In genomic region chr5:55104966-55105701, GRCh38 we compare ENCODE assay signal across 26 cellular contexts. TPM values are rescaled to one million over a fixed set of nuclear protein-coding genes. Genes with fewer than 3 reads are reported as not detected.
A peak's percentile ranks its signal among the peaks of the same experiment; 100 is the strongest.
DNase-seq lines count a peak whose midpoint lies in the region; ATAC-seq and TF ChIP-seq lines count a peak whose summit lies in the region.
"Had no signal": no experiment of that assay in that cellular context is flagged by ENCODE, and none has a peak within 500 bp of the region (broad histone marks: within the 10 kb centered on the region; RNA-seq: fewer than 3 reads in every experiment).

No MANE protein-coding gene starts in this region.

- H3K27me3 Mint-ChIP-seq in activated T-cell treated with anti-CD3 and anti-CD28 coated beads, Interleukin-2, amount 50 U/mL, for 72 hours (ENCODE audit: low read depth) = peaks cover 20% of the 10 kb centered on the region
- H3K27me3 Mint-ChIP-seq in activated CD8-positive, alpha-beta T cell treated with anti-CD3 and anti-CD28 coated beads, Interleukin-2, amount 10 ng/mL, durations not matched to agents 7 days and 5 days (ENCODE audit: low read depth) = peaks cover 2% of the 10 kb centered on the region
- H3K27me3 Mint-ChIP-seq in natural killer cell treated with Interleukin-12 subunit alpha and Interleukin-12 subunit beta and Interleukin-15 and Interleukin-18, amount 100 ng/mL, for 72 hours = no peaks in the 10 kb centered on the region
- no peaks in the 10 kb centered on the region for H3K27me3 Mint-ChIP-seq in glutamatergic neuron (ENCODE audit: unreplicated experiment)
- H3K27me3 Mint-ChIP-seq: activated naive CD8-positive, alpha-beta T cell had no signal

- in situ Hi-C loops in KBM-7 (cut with MboI; ENCODE audit: low pct_unique_long_range_greater_than_20kb, low sequenced_read_pairs) = no loop called here

- DNase-seq in activated T-cell treated with anti-CD3 and anti-CD28 coated beads, Interleukin-2, amount 50 U/mL, for 72 hours = no peak
- no peak for DNase-seq in activated T-cell treated with anti-CD3 and anti-CD28 coated beads, Interleukin-2, amount 50 U/mL, for 1 hour
- peak; percentile 10 for DNase-seq in KBM-7
- peak; percentile 36 for DNase-seq in activated CD8-positive, alpha-beta T cell treated with anti-CD3 and anti-CD28 coated beads, Interleukin-2, amount 10 ng/mL, durations not matched to agents 7 days and 5 days
- DNase-seq in natural killer cell treated with Interleukin-12 subunit alpha and Interleukin-12 subunit beta and Interleukin-15 and Interleukin-18, amount 100 ng/mL, for 72 hours (ENCODE audit: low spot score) = no peak
- DNase-seq in hypothalamus (lab: John Stamatoyannopoulos, UW) = no peak
- no peak for DNase-seq in glutamatergic neuron
- DNase-seq in HPDE6-E6E7 (ENCODE audit: extremely low spot score) = no peak
- DNase-seq: activated CD8-positive, alpha-beta memory T cell treated with anti-CD3 and anti-CD28 coated beads, Interleukin-2, amount 50 U/mL, for 48 hours; body of pancreas; GOT3; head of caudate nucleus; KG1; left lung; NCI-H1930; NCI-H226; NCI-H82; Peyer's patch; T-helper 9 cell had no signal

- POLR2A ChIA-PET in activated CD8-positive, alpha-beta T cell treated with anti-CD3 and anti-CD28 coated beads, Interleukin-2, amount 10 ng/mL, durations not matched to agents 7 days and 5 days (lab: Charles Lee) = interaction anchor here (0.8 to 2.5 kb wide), 4 partner anchors 29 to 194 kb away, joined by 3 to 5 read pairs (median 4); no protein-coding TSS in a partner anchor

- peaks cover 43% of the 10 kb centered on the region for H3K4me1 Mint-ChIP-seq in activated T-cell treated with anti-CD3 and anti-CD28 coated beads, Interleukin-2, amount 50 U/mL, for 72 hours (ENCODE audit: low read depth)
- H3K4me1 Mint-ChIP-seq in activated CD8-positive, alpha-beta T cell treated with anti-CD3 and anti-CD28 coated beads, Interleukin-2, amount 10 ng/mL, durations not matched to agents 7 days and 5 days (ENCODE audit: low read depth) = peaks cover 72% of the 10 kb centered on the region
- H3K4me1 Mint-ChIP-seq in natural killer cell treated with Interleukin-12 subunit alpha and Interleukin-12 subunit beta and Interleukin-15 and Interleukin-18, amount 100 ng/mL, for 72 hours (ENCODE audit: low read depth in 2 of 2) = peaks cover 62 to 65% of the 10 kb centered on the region in 2 donors
- no peaks in the 10 kb centered on the region for H3K4me1 Mint-ChIP-seq in glutamatergic neuron (ENCODE audit: low read depth, unreplicated experiment)

- H3K4me3 Mint-ChIP-seq in activated T-cell treated with anti-CD3 and anti-CD28 coated beads, Interleukin-2, amount 50 U/mL, for 72 hours = peak overlapping the region in 1 of 2 donors; percentile 60
- peak overlapping the region; percentile 84 for H3K4me3 Mint-ChIP-seq in activated CD8-positive, alpha-beta T cell treated with anti-CD3 and anti-CD28 coated beads, Interleukin-2, amount 10 ng/mL, durations not matched to agents 7 days and 5 days
- peak overlapping the region; percentile 91 for H3K4me3 Mint-ChIP-seq in natural killer cell treated with Interleukin-12 subunit alpha and Interleukin-12 subunit beta and Interleukin-15 and Interleukin-18, amount 100 ng/mL, for 72 hours
- no peak overlapping the region for H3K4me3 Mint-ChIP-seq in glutamatergic neuron (ENCODE audit: unreplicated experiment)
- H3K4me3 Mint-ChIP-seq: mesothelial cell of epicardium; neural crest cell; stimulated activated memory B cell treated with anti-CD40 and anti-IgM and Interleukin-4, amounts not matched to agents 10 μg/mL and 1 μg/mL and 100 μg/mL, for 72 hours had no signal

- no peak for ATAC-seq in activated T-cell treated with anti-CD3 and anti-CD28 coated beads, Interleukin-2, amount 50 U/mL, for 72 hours (replicated peaks in 1 of 2)
- no peak for ATAC-seq in activated CD8-positive, alpha-beta T cell treated with anti-CD3 and anti-CD28 coated beads, Interleukin-2, amount 10 ng/mL, durations not matched to agents 7 days and 5 days
- no peak for ATAC-seq in natural killer cell treated with Interleukin-12 subunit alpha and Interleukin-12 subunit beta and Interleukin-15 and Interleukin-18, amount 100 ng/mL, for 72 hours
- ATAC-seq: activated CD4-positive, CD25-positive, alpha-beta regulatory T cell treated with anti-CD3 and anti-CD28 coated beads, Interleukin-2, amount 50 U/mL, for 24 hours; body of pancreas; left lung; stimulated activated memory B cell treated with anti-CD40 and anti-IgM and Interleukin-4, amounts not matched to agents 10 μg/mL and 1 μg/mL and 100 μg/mL, for 72 hours had no signal

- TF ChIP-seq CTCF in glutamatergic neuron (IDR thresholded peaks at IDR 0.05; ENCODE audit: partially characterized antibody, unreplicated experiment) = no peak

- H3K27ac Mint-ChIP-seq in activated T-cell treated with anti-CD3 and anti-CD28 coated beads, Interleukin-2, amount 50 U/mL, for 72 hours = peak overlapping the region; percentile 58
- H3K27ac Mint-ChIP-seq in activated CD8-positive, alpha-beta T cell treated with anti-CD3 and anti-CD28 coated beads, Interleukin-2, amount 10 ng/mL, durations not matched to agents 7 days and 5 days = peak overlapping the region; percentile 86
- H3K27ac Mint-ChIP-seq in natural killer cell treated with Interleukin-12 subunit alpha and Interleukin-12 subunit beta and Interleukin-15 and Interleukin-18, amount 100 ng/mL, for 72 hours = peak overlapping the region; percentile 81 to 99
- no peak overlapping the region for H3K27ac Mint-ChIP-seq in glutamatergic neuron (ENCODE audit: unreplicated experiment)
- H3K27ac Mint-ChIP-seq: activated naive CD8-positive, alpha-beta T cell; mesothelial cell of epicardium; progenitor cell of endocrine pancreas; stimulated activated memory B cell treated with anti-CD40 and anti-IgM and Interleukin-4, amounts not matched to agents 10 μg/mL and 1 μg/mL and 100 μg/mL, for 72 hours had no signal

- H3K36me3 Mint-ChIP-seq in activated T-cell treated with anti-CD3 and anti-CD28 coated beads, Interleukin-2, amount 50 U/mL, for 72 hours (ENCODE audit: insufficient read depth in 2 of 2) = peaks cover 8 to 9% of the 10 kb centered on the region in 2 donors
- H3K36me3 Mint-ChIP-seq in activated CD8-positive, alpha-beta T cell treated with anti-CD3 and anti-CD28 coated beads, Interleukin-2, amount 10 ng/mL, durations not matched to agents 7 days and 5 days (ENCODE audit: low read depth) = peaks cover 71% of the 10 kb centered on the region
- peaks cover 43% of the 10 kb centered on the region for H3K36me3 Mint-ChIP-seq in natural killer cell treated with Interleukin-12 subunit alpha and Interleukin-12 subunit beta and Interleukin-15 and Interleukin-18, amount 100 ng/mL, for 72 hours
- H3K36me3 Mint-ChIP-seq in glutamatergic neuron (ENCODE audit: unreplicated experiment) = no peaks in the 10 kb centered on the region
- H3K36me3 Mint-ChIP-seq: mesothelial cell of epicardium; stimulated activated memory B cell treated with anti-CD40 and anti-IgM and Interleukin-4, amounts not matched to agents 10 μg/mL and 1 μg/mL and 100 μg/mL, for 72 hours had no signal

- CTCF ChIA-PET in activated CD8-positive, alpha-beta T cell treated with anti-CD3 and anti-CD28 coated beads, Interleukin-2, amount 10 ng/mL, durations not matched to agents 7 days and 5 days (lab: Charles Lee) = interaction anchor here (0.6 to 6.2 kb wide), 11 partner anchors 9 to 199 kb away, joined by 3 to 64 read pairs (median 7); partner anchors contain the start of gene GPX8

- peaks cover 0 to 9% of the 10 kb centered on the region in 2 donors for H3K9me3 Mint-ChIP-seq in activated T-cell treated with anti-CD3 and anti-CD28 coated beads, Interleukin-2, amount 50 U/mL, for 72 hours
- peaks cover 5% of the 10 kb centered on the region for H3K9me3 Mint-ChIP-seq in activated CD8-positive, alpha-beta T cell treated with anti-CD3 and anti-CD28 coated beads, Interleukin-2, amount 10 ng/mL, durations not matched to agents 7 days and 5 days (ENCODE audit: insufficient read depth)
- H3K9me3 Mint-ChIP-seq in natural killer cell treated with Interleukin-12 subunit alpha and Interleukin-12 subunit beta and Interleukin-15 and Interleukin-18, amount 100 ng/mL, for 72 hours = no peaks in the 10 kb centered on the region
- H3K9me3 Mint-ChIP-seq in glutamatergic neuron (ENCODE audit: unreplicated experiment) = no peaks in the 10 kb centered on the region
- H3K9me3 Mint-ChIP-seq: stimulated activated memory B cell treated with anti-CD40 and anti-IgM and Interleukin-4, amounts not matched to agents 10 μg/mL and 1 μg/mL and 100 μg/mL, for 72 hours had no signal

RNA-seq across cellular contexts. Expression of gene GZMA, which starts 2.7 kb away (rescaled TPM):
- total RNA-seq in activated T-cell treated with anti-CD3 and anti-CD28 coated beads, Interleukin-2, amount 50 U/mL, for 72 hours = 10 to 100 TPM in 1 of 2 donors, 1 to 10 TPM in 1; 4.2 to 25.1 TPM
- total RNA-seq in activated CD8-positive, alpha-beta T cell treated with anti-CD3 and anti-CD28 coated beads, Interleukin-2, amount 10 ng/mL, durations not matched to agents 7 days and 5 days = 100 to 1,000 TPM; 356 to 365 TPM
- 1,000 to 10,000 TPM in 1 of 2 donors, 100 to 1,000 TPM in 1; 522 to 1,702 TPM for total RNA-seq in natural killer cell treated with Interleukin-12 subunit alpha and Interleukin-12 subunit beta and Interleukin-15 and Interleukin-18, amount 100 ng/mL, for 72 hours
- not detected for total RNA-seq in glutamatergic neuron (ENCODE audit: unreplicated experiment)
- total RNA-seq: body of pancreas, mesothelial cell of epicardium, neural crest cell, progenitor cell of endocrine pancreas, SJSA1 had no signal

RNA-seq across cellular contexts. Expression of gene GPX8, which starts 54.8 kb away (rescaled TPM):
- not detected for total RNA-seq in activated T-cell treated with anti-CD3 and anti-CD28 coated beads, Interleukin-2, amount 50 U/mL, for 72 hours
- not detected for total RNA-seq in activated CD8-positive, alpha-beta T cell treated with anti-CD3 and anti-CD28 coated beads, Interleukin-2, amount 10 ng/mL, durations not matched to agents 7 days and 5 days
- total RNA-seq in natural killer cell treated with Interleukin-12 subunit alpha and Interleukin-12 subunit beta and Interleukin-15 and Interleukin-18, amount 100 ng/mL, for 72 hours = not detected
- total RNA-seq in glutamatergic neuron (ENCODE audit: unreplicated experiment) = 2.7 TPM

Comparison
In these comparisons a context has a peak if more than half of its experiments do, and no peak if none do; other contexts are left out.
1. DNase-seq: peak in KBM-7 (single experiment) and activated CD8-positive, alpha-beta T cell treated with anti-CD3 and anti-CD28 coated beads, Interleukin-2, amount 10 ng/mL, durations not matched to agents 7 days and 5 days (single experiment); none in activated T-cell treated with anti-CD3 and anti-CD28 coated beads, Interleukin-2, amount 50 U/mL, for 72 hours (0 of 2), activated T-cell treated with anti-CD3 and anti-CD28 coated beads, Interleukin-2, amount 50 U/mL, for 1 hour (single experiment), natural killer cell treated with Interleukin-12 subunit alpha and Interleukin-12 subunit beta and Interleukin-15 and Interleukin-18, amount 100 ng/mL, for 72 hours (single experiment), hypothalamus (0 of 51), glutamatergic neuron (single experiment) and HPDE6-E6E7 (single experiment).
2. RNA of gene GZMA, which starts 2.7 kb away (total RNA-seq): 522 to 1,702 TPM in natural killer cell treated with Interleukin-12 subunit alpha and Interleukin-12 subunit beta and Interleukin-15 and Interleukin-18, amount 100 ng/mL, for 72 hours and 356 to 365 TPM in activated CD8-positive, alpha-beta T cell treated with anti-CD3 and anti-CD28 coated beads, Interleukin-2, amount 10 ng/mL, durations not matched to agents 7 days and 5 days; 4.2 to 25.1 TPM in activated T-cell treated with anti-CD3 and anti-CD28 coated beads, Interleukin-2, amount 50 U/mL, for 72 hours and not detected in glutamatergic neuron (single experiment); every median in the first group is over 10 times any median in the second.